10 cellular contexts compared by ENCODE assay signal in genomic region chr11:1759851-1760220, GRCh38. TPM values are rescaled to one million over a fixed set of nuclear protein-coding genes. Genes with fewer than 3 reads are reported as not detected.
A peak's percentile ranks its signal among the peaks of the same experiment; 100 is the strongest.
DNase-seq lines count a peak whose midpoint lies in the region; ATAC-seq and TF ChIP-seq lines count a peak whose summit lies in the region.
"Had no signal": no experiment of that assay in that cellular context is flagged by ENCODE, and none has a peak within 500 bp of the region (broad histone marks: within the 10 kb centered on the region; RNA-seq: fewer than 3 reads in every experiment).

No MANE protein-coding gene starts in this region.

- H3K27me3 ChIP-seq in naive thymus-derived CD4-positive, alpha-beta T cell (ENCODE audit: control insufficient read depth in 2 of 2, insufficient read depth in 2 of 2, low read length in 2 of 2): no peaks in the 10 kb centered on the region
- H3K27me3 ChIP-seq in tibial nerve (no peaks in the 10 kb centered on the region), breast epithelium (no peaks in the 10 kb centered on the region)
- H3K27me3 ChIP-seq: uterus had no signal

- peak; percentile 45 for DNase-seq in activated naive CD8-positive, alpha-beta T cell treated with anti-CD3 and anti-CD28 coated beads, Interleukin-2, amount 10 ng/mL, durations not matched to agents 7 days and 5 days
- DNase-seq in activated naive CD8-positive, alpha-beta T cell treated with anti-CD3 and anti-CD28 coated beads, Interleukin-2, amount 50 U/mL, for 24 hours: no peak
- peak; percentile 81 for DNase-seq in chondrocyte (ENCODE audit: low spot score)
- no peak for DNase-seq in naive thymus-derived CD4-positive, alpha-beta T cell
- DNase-seq in tibial nerve (ENCODE audit: low spot score in 2 of 2): no peak
- DNase-seq in breast epithelium (ENCODE audit: low spot score in 2 of 2): no peak
- DNase-seq in KG1 (lab: John Stamatoyannopoulos, UW): no peak

- TF ChIP-seq EP300 in tibial nerve (IDR thresholded peaks at IDR 0.05): no peak

- TF ChIP-seq CTCF in chondrocyte (IDR thresholded peaks at IDR 0.05): no peak
- no peak for TF ChIP-seq CTCF in tibial nerve (IDR thresholded peaks at IDR 0.05)
- no peak for TF ChIP-seq CTCF in breast epithelium (IDR thresholded peaks at IDR 0.05)

- H3K4me1 Mint-ChIP-seq in activated naive CD8-positive, alpha-beta T cell treated with anti-CD3 and anti-CD28 coated beads, Interleukin-2, amount 10 ng/mL, durations not matched to agents 7 days and 5 days: peaks cover 54% of the 10 kb centered on the region
- H3K4me1 Mint-ChIP-seq in activated naive CD8-positive, alpha-beta T cell treated with anti-CD3 and anti-CD28 coated beads, Interleukin-2, amount 50 U/mL, for 24 hours: peaks cover 63% of the 10 kb centered on the region
- peaks cover 78% of the 10 kb centered on the region for H3K4me1 Mint-ChIP-seq in chondrocyte (ENCODE audit: low read depth)
- peaks cover 51 to 80% (median 68%) of the 10 kb centered on the region in 7 donors for H3K4me1 Mint-ChIP-seq in naive thymus-derived CD4-positive, alpha-beta T cell

- POLR2A ChIA-PET in activated naive CD8-positive, alpha-beta T cell treated with anti-CD3 and anti-CD28 coated beads, Interleukin-2, amount 10 ng/mL, durations not matched to agents 7 days and 5 days (lab: Charles Lee): no interaction called here
- POLR2A ChIA-PET in naive thymus-derived CD4-positive, alpha-beta T cell (lab: Charles Lee): no interaction called here

- H3K4me3 ChIP-seq in naive thymus-derived CD4-positive, alpha-beta T cell (ENCODE audit: low read length): peak overlapping the region; percentile 17
- H3K4me3 ChIP-seq in tibial nerve (no peak overlapping the region), breast epithelium (peak overlapping the region in 1 of 3 donors; percentile 85)
- H3K4me3 ChIP-seq: uterus had no signal

- H3K4me1 ChIP-seq in naive thymus-derived CD4-positive, alpha-beta T cell (ENCODE audit: control insufficient read depth in 2 of 2, insufficient read depth in 2 of 2, low read length in 2 of 2): peaks cover 62 to 81% of the 10 kb centered on the region in 2 donors
- H3K4me1 ChIP-seq in tibial nerve (peaks cover 4 to 84% (median 71%) of the 10 kb centered on the region in 4 donors), breast epithelium (peaks cover 3 to 22% of the 10 kb centered on the region in 2 donors)

- no peaks in the 10 kb centered on the region for H3K9me3 ChIP-seq in naive thymus-derived CD4-positive, alpha-beta T cell (ENCODE audit: control insufficient read depth in 2 of 3, low read length in 3 of 3)
- H3K9me3 ChIP-seq in tibial nerve (no peaks in the 10 kb centered on the region), breast epithelium (no peaks in the 10 kb centered on the region)
- H3K9me3 ChIP-seq: uterus had no signal

- H3K36me3 ChIP-seq in naive thymus-derived CD4-positive, alpha-beta T cell (ENCODE audit: control insufficient read depth in 2 of 3, insufficient read depth in 3 of 3, low read length in 3 of 3): peaks cover 0 to 29% (median 0%) of the 10 kb centered on the region in 3 experiments
- peaks cover 0 to 64% (median 23%) of the 10 kb centered on the region in 3 donors for H3K36me3 ChIP-seq in tibial nerve
- H3K36me3 ChIP-seq in breast epithelium: no peaks in the 10 kb centered on the region
- H3K36me3 ChIP-seq: uterus had no signal

- peak overlapping the region; percentile 94 for H3K27ac Mint-ChIP-seq in activated naive CD8-positive, alpha-beta T cell treated with anti-CD3 and anti-CD28 coated beads, Interleukin-2, amount 10 ng/mL, durations not matched to agents 7 days and 5 days
- no peak overlapping the region for H3K27ac Mint-ChIP-seq in activated naive CD8-positive, alpha-beta T cell treated with anti-CD3 and anti-CD28 coated beads, Interleukin-2, amount 50 U/mL, for 24 hours
- H3K27ac Mint-ChIP-seq in chondrocyte (ENCODE audit: unreplicated experiment): peak overlapping the region; percentile 8
- H3K27ac Mint-ChIP-seq in naive thymus-derived CD4-positive, alpha-beta T cell: peak overlapping the region in 7 of 9 donors; percentile 43 to 94 (median 66)

- no peaks in the 10 kb centered on the region for H3K9me3 Mint-ChIP-seq in activated naive CD8-positive, alpha-beta T cell treated with anti-CD3 and anti-CD28 coated beads, Interleukin-2, amount 10 ng/mL, durations not matched to agents 7 days and 5 days
- H3K9me3 Mint-ChIP-seq in activated naive CD8-positive, alpha-beta T cell treated with anti-CD3 and anti-CD28 coated beads, Interleukin-2, amount 50 U/mL, for 24 hours: no peaks in the 10 kb centered on the region
- no peaks in the 10 kb centered on the region for H3K9me3 Mint-ChIP-seq in chondrocyte (ENCODE audit: low read depth)
- H3K9me3 Mint-ChIP-seq in naive thymus-derived CD4-positive, alpha-beta T cell: no peaks in the 10 kb centered on the region

- TF ChIP-seq POLR2A in tibial nerve (IDR thresholded peaks at IDR 0.05): no peak
- TF ChIP-seq POLR2A in breast epithelium (IDR thresholded peaks at IDR 0.05): no peak

- CTCF ChIA-PET in naive thymus-derived CD4-positive, alpha-beta T cell (lab: Charles Lee): no interaction called here

- intact Hi-C loops in naive thymus-derived CD4-positive, alpha-beta T cell (cut with micrococcal nuclease): loop anchor here (5.0 kb wide), 4 partner anchors 68 to 1142 kb away; partner anchors contain the start of genes LSP1 (in 2 of the 2), C11orf21 (in 1 of the 2) and TSPAN32 (in 1 of the 2)
- intact Hi-C loops in breast epithelium (cut with DNase I; ENCODE audit: low total_unique reads): no loop called here

- peak overlapping the region; percentile 52 for H3K27ac ChIP-seq in naive thymus-derived CD4-positive, alpha-beta T cell (ENCODE audit: low read depth, low read length)
- H3K27ac ChIP-seq in tibial nerve (peak overlapping the region; percentile 94 to 99 (median 96)), breast epithelium (peak overlapping the region in 1 of 2 donors; percentile 88)

- ATAC-seq in activated naive CD8-positive, alpha-beta T cell treated with anti-CD3 and anti-CD28 coated beads, Interleukin-2, amount 10 ng/mL, durations not matched to agents 7 days and 5 days (ENCODE audit: low read depth): no peak
- no peak for ATAC-seq in activated naive CD8-positive, alpha-beta T cell treated with anti-CD3 and anti-CD28 coated beads, Interleukin-2, amount 50 U/mL, for 24 hours
- ATAC-seq in naive thymus-derived CD4-positive, alpha-beta T cell: no peak
- no peak for ATAC-seq in HG02885 (IDR thresholded peaks at IDR 0.05; ENCODE audit: poor library complexity, unreplicated experiment)

- 20 to 44% methylated on average over 1 to 5 of the region's 5 CpGs for WGBS in tibial nerve, 2 donors

- H3K36me3 Mint-ChIP-seq in activated naive CD8-positive, alpha-beta T cell treated with anti-CD3 and anti-CD28 coated beads, Interleukin-2, amount 10 ng/mL, durations not matched to agents 7 days and 5 days: peaks cover 18% of the 10 kb centered on the region
- H3K36me3 Mint-ChIP-seq in activated naive CD8-positive, alpha-beta T cell treated with anti-CD3 and anti-CD28 coated beads, Interleukin-2, amount 50 U/mL, for 24 hours (ENCODE audit: low read depth): peaks cover 5% of the 10 kb centered on the region
- H3K36me3 Mint-ChIP-seq in chondrocyte (ENCODE audit: low read depth): peaks cover 11% of the 10 kb centered on the region
- H3K36me3 Mint-ChIP-seq in naive thymus-derived CD4-positive, alpha-beta T cell: peaks cover 0 to 17% (median 6%) of the 10 kb centered on the region in 5 donors

- peak overlapping the region; percentile 39 for H3K4me3 Mint-ChIP-seq in activated naive CD8-positive, alpha-beta T cell treated with anti-CD3 and anti-CD28 coated beads, Interleukin-2, amount 10 ng/mL, durations not matched to agents 7 days and 5 days
- no peak overlapping the region for H3K4me3 Mint-ChIP-seq in activated naive CD8-positive, alpha-beta T cell treated with anti-CD3 and anti-CD28 coated beads, Interleukin-2, amount 50 U/mL, for 24 hours
- H3K4me3 Mint-ChIP-seq in chondrocyte (ENCODE audit: unreplicated experiment): no peak overlapping the region
- peak overlapping the region in 8 of 10 donors; percentile 19 to 96 (median 33) for H3K4me3 Mint-ChIP-seq in naive thymus-derived CD4-positive, alpha-beta T cell

- H3K27me3 Mint-ChIP-seq in activated naive CD8-positive, alpha-beta T cell treated with anti-CD3 and anti-CD28 coated beads, Interleukin-2, amount 10 ng/mL, durations not matched to agents 7 days and 5 days: no peaks in the 10 kb centered on the region
- H3K27me3 Mint-ChIP-seq in activated naive CD8-positive, alpha-beta T cell treated with anti-CD3 and anti-CD28 coated beads, Interleukin-2, amount 50 U/mL, for 24 hours: no peaks in the 10 kb centered on the region
- H3K27me3 Mint-ChIP-seq in chondrocyte (ENCODE audit: low read depth): no peaks in the 10 kb centered on the region
- no peaks in the 10 kb centered on the region for H3K27me3 Mint-ChIP-seq in naive thymus-derived CD4-positive, alpha-beta T cell

RNA-seq across cellular contexts. Expression of gene CTSD, which starts 3.9 kb away (rescaled TPM):
- total RNA-seq in activated naive CD8-positive, alpha-beta T cell treated with anti-CD3 and anti-CD28 coated beads, Interleukin-2, amount 10 ng/mL, durations not matched to agents 7 days and 5 days: 100 to 1,000 TPM; 192 to 208 TPM
- total RNA-seq in chondrocyte: 935 to 3,230 TPM (median 949 TPM) in 3 replicates
- 100 to 1,000 TPM; 103 to 378 (median 186) TPM for total RNA-seq in naive thymus-derived CD4-positive, alpha-beta T cell
- 100 to 1,000 TPM; 183 to 218 TPM for polyA plus RNA-seq in naive thymus-derived CD4-positive, alpha-beta T cell
- 100 to 1,000 TPM; 385 to 583 (median 429) TPM for total RNA-seq in tibial nerve
- 100 to 1,000 TPM; 244 to 694 (median 667) TPM for total RNA-seq in breast epithelium

RNA-seq across cellular contexts. Expression of gene IFITM10, which starts 9.4 kb away (rescaled TPM):
- total RNA-seq in activated naive CD8-positive, alpha-beta T cell treated with anti-CD3 and anti-CD28 coated beads, Interleukin-2, amount 10 ng/mL, durations not matched to agents 7 days and 5 days: 1 to 10 TPM in 1 of 2 experiments, under 1 TPM in 1; 0.82 to 1.3 TPM
- 39.8 to 159 TPM (median 41.2 TPM) in 3 replicates for total RNA-seq in chondrocyte
- 10 to 100 TPM in 1 of 5 experiments, 1 to 10 TPM in 4; 1.4 to 16.0 (median 2.1) TPM for total RNA-seq in naive thymus-derived CD4-positive, alpha-beta T cell
- not detected for polyA plus RNA-seq in naive thymus-derived CD4-positive, alpha-beta T cell
- 10 to 100 TPM in 2 of 4 donors, 1 to 10 TPM in 2; 5.9 to 54.9 (median 13.8) TPM for total RNA-seq in tibial nerve
- 10 to 100 TPM in 1 of 3 donors, 1 to 10 TPM in 1, under 1 TPM in 1; 0.33 to 14.0 (median 1.4) TPM for total RNA-seq in breast epithelium
- total RNA-seq: epithelial cell of proximal tubule had no signal

Comparison
In these comparisons a context has a peak if more than half of its experiments do, and no peak if none do; other contexts are left out.
1. DNase-seq: peak in activated naive CD8-positive, alpha-beta T cell treated with anti-CD3 and anti-CD28 coated beads, Interleukin-2, amount 10 ng/mL, durations not matched to agents 7 days and 5 days (single experiment) and chondrocyte (single experiment); none in activated naive CD8-positive, alpha-beta T cell treated with anti-CD3 and anti-CD28 coated beads, Interleukin-2, amount 50 U/mL, for 24 hours (single experiment), naive thymus-derived CD4-positive, alpha-beta T cell (0 of 9), tibial nerve (0 of 2), breast epithelium (0 of 2) and KG1 (single experiment).
2. H3K4me3 Mint-ChIP-seq: peak in activated naive CD8-positive, alpha-beta T cell treated with anti-CD3 and anti-CD28 coated beads, Interleukin-2, amount 10 ng/mL, durations not matched to agents 7 days and 5 days (single experiment) and naive thymus-derived CD4-positive, alpha-beta T cell (8 of 10); none in activated naive CD8-positive, alpha-beta T cell treated with anti-CD3 and anti-CD28 coated beads, Interleukin-2, amount 50 U/mL, for 24 hours (single experiment) and chondrocyte (single experiment).